10 cellular contexts compared by ENCODE assay signal in the genomic region with DNA sequence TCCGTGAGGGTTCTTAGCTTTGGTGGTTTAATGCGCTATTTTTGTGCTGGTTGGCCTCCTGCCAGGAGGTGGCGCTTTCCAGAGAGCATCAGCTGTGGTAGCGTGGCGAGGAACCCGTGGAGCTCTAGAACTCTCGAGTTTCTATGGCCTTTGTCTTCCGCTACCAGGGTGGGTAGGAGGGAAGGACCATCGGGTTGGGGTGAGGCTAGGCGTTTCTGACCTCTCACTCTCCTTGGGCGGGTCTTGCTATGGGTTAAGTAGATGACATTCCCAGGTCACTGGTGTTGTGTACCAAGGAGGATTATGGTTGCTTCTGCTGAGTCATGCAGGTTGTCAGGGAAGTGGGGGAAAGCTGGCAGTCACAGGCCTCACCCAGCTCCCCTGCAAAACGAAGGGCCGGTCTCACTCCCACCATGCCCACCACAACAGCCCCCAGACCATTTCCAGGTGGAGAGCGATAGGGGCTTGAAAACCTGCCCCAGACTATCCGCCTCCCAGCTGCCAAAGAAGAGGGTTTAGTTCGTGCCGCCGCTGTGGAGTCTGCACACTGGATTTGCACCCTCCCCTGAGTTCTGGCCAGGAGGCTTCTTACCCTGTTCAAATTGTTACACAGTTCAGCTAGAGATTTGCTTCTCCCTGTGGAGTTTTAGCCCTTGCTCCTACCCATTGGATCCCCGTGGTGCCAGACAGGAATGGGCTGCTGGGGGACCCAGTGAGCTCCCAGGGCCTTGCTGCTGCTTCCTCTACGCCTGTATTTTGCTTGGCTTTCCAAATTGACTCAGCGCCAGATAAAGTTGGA. TPM values are rescaled to one million over a fixed set of nuclear protein-coding genes. Genes with fewer than 3 reads are reported as not detected.
A peak's percentile ranks its signal among the peaks of the same experiment; 100 is the strongest.
DNase-seq lines count a peak whose midpoint lies in the region; ATAC-seq and TF ChIP-seq lines count a peak whose summit lies in the region.
"Had no signal": no experiment of that assay in that cellular context is flagged by ENCODE, and none has a peak within 500 bp of the region (broad histone marks: within the 10 kb centered on the region; RNA-seq: fewer than 3 reads in every experiment).

No MANE protein-coding gene starts in this region.

- peaks cover 22% of the 10 kb centered on the region for H3K36me3 Mint-ChIP-seq in activated B cell treated with CpG ODN at 0.5 μM for 24 hours (ENCODE audit: low read depth)

- peak overlapping the region; percentile 58 for H3K4me3 ChIP-seq in fibroblast of villous mesenchyme (ENCODE audit: low read depth, low read length)
- H3K4me3 ChIP-seq: uterus had no signal

- peak; percentile 68 for ATAC-seq in HG03354 (IDR thresholded peaks at IDR 0.05; ENCODE audit: poor library complexity, severe bottlenecking, unreplicated experiment)
- ATAC-seq in activated B cell treated with CpG ODN at 0.5 μM for 24 hours (ENCODE audit: low read depth): peak; percentile 37
- ATAC-seq in HG03565 (IDR thresholded peaks at IDR 0.05; ENCODE audit: unreplicated experiment): no peak

- H3K4me3 Mint-ChIP-seq in activated B cell treated with CpG ODN at 0.5 μM for 24 hours: peak overlapping the region; percentile 66

- CTCF ChIA-PET in activated B cell treated with CpG ODN at 0.5 μM for 24 hours (lab: Charles Lee): interaction anchor here (1.3 to 1.4 kb wide), 2 partner anchors 121 to 123 kb away, joined by 5 to 7 read pairs; a partner anchor contains a TSS

- intact Hi-C loops in activated B cell treated with CpG ODN at 0.5 μM for 24 hours (cut with micrococcal nuclease): loop anchor here (5.0 kb wide), 1 partner anchor 122 kb away; a partner anchor contains a TSS

- no peaks in the 10 kb centered on the region for H3K27me3 Mint-ChIP-seq in activated B cell treated with CpG ODN at 0.5 μM for 24 hours

- TF ChIP-seq CTCF in activated B cell treated with CpG ODN at 0.5 μM for 24 hours (IDR thresholded peaks at IDR 0.05) (no peak), fibroblast of villous mesenchyme (IDR thresholded peaks at IDR 0.05; ENCODE audit: insufficient read depth, low read depth, low read length) (peak; percentile 10)

- POLR2A ChIA-PET in activated B cell treated with CpG ODN at 0.5 μM for 24 hours (lab: Charles Lee): no interaction called here

- H3K4me1 Mint-ChIP-seq in activated B cell treated with CpG ODN at 0.5 μM for 24 hours: peaks cover 5% of the 10 kb centered on the region

- DNase-seq in activated B cell treated with CpG ODN at 0.5 μM for 24 hours (no peak), fibroblast of villous mesenchyme (ENCODE audit: low read depth) (peak; percentile 33), NCI-H1417 treated with DMSO at 0.1 percent for 48 hours (lab: John Stamatoyannopoulos, UW) (no peak), GM19238 (ENCODE audit: insufficient read length, low spot score) (no peak)
- DNase-seq in stimulated activated CD4-positive, alpha-beta T cell treated with anti-CD3 and anti-CD28 coated beads, Interleukin-4, amount 100 ng/mL, for 1 hour: peak; percentile 23
- DNase-seq in NK-92 treated with Interleukin-12 subunit alpha and Interleukin-12 subunit beta, amount 100 ng/mL, for 24 hours (lab: John Stamatoyannopoulos, UW): no peak
- DNase-seq: NCI-H2227 treated with DMSO at 0.1 percent for 48 hours, uterus had no signal

- no peak overlapping the region for H3K27ac Mint-ChIP-seq in activated B cell treated with CpG ODN at 0.5 μM for 24 hours

- H3K9me3 Mint-ChIP-seq in activated B cell treated with CpG ODN at 0.5 μM for 24 hours: no peaks in the 10 kb centered on the region

RNA-seq across cellular contexts. Expression of a gene that starts 21.9 kb away (rescaled TPM):
- total RNA-seq in activated B cell treated with CpG ODN at 0.5 μM for 24 hours (7.5 and 8.7 TPM in 2 replicates), fibroblast of villous mesenchyme (6.1 and 7.3 TPM in 2 replicates)

RNA-seq across cellular contexts. Expression of a gene that starts 22.1 kb away (rescaled TPM):
- total RNA-seq in activated B cell treated with CpG ODN at 0.5 μM for 24 hours: 31.6 and 36.4 TPM in 2 replicates
- total RNA-seq in fibroblast of villous mesenchyme: 27.4 and 28.9 TPM in 2 replicates

Comparison
In these comparisons a context has a peak if more than half of its experiments do, and no peak if none do; other contexts are left out.
1. DNase-seq: peak in fibroblast of villous mesenchyme (single experiment) and stimulated activated CD4-positive, alpha-beta T cell treated with anti-CD3 and anti-CD28 coated beads, Interleukin-4, amount 100 ng/mL, for 1 hour (single experiment); none in activated B cell treated with CpG ODN at 0.5 μM for 24 hours (single experiment), NCI-H1417 treated with DMSO at 0.1 percent for 48 hours (single experiment), NK-92 treated with Interleukin-12 subunit alpha and Interleukin-12 subunit beta, amount 100 ng/mL, for 24 hours (single experiment) and GM19238 (single experiment).